In the genomic region with DNA sequence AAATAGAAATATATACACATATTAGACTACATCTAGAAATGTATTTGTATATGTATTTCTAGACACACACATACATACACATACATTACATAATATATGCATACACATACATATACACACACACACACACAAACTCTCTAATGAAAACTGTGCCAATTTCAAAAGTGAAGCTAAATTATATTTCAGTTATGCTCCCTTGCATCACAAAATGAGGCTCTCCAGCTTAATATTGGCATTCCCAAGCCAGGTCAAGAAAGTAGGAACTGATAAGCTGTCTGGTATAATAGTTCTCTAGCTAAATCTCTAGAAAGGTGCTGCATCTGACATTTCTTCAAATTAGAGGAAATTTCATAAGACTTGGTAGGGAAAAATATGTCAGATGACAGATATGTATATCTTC, we compare ENCODE assay signal across 4 cellular contexts. TPM values are rescaled to one million over a fixed set of nuclear protein-coding genes. Genes with fewer than 3 reads are reported as not detected.
"Had no signal": no experiment of that assay in that cellular context is flagged by ENCODE, and none has a peak within 500 bp of the region (broad histone marks: within the 10 kb centered on the region; RNA-seq: fewer than 3 reads in every experiment).

No MANE protein-coding gene starts in this region.

- H3K4me3 ChIP-seq: GM12878 had no signal

- DNase-seq: GDM1, GF-D8 had no signal

RNA-seq across cellular contexts. Expression of gene GARIN6, which starts 56.9 kb away (rescaled TPM):
- total RNA-seq: G401, GM12878 had no signal
